28 cellular contexts compared by ENCODE assay signal in genomic region chr7:117818241-117818640, GRCh38. TPM values are rescaled to one million over a fixed set of nuclear protein-coding genes. Genes with fewer than 3 reads are reported as not detected.
A peak's percentile ranks its signal among the peaks of the same experiment; 100 is the strongest.
DNase-seq lines count a peak whose midpoint lies in the region; ATAC-seq and TF ChIP-seq lines count a peak whose summit lies in the region.
"Had no signal": no experiment of that assay in that cellular context is flagged by ENCODE, and none has a peak within 500 bp of the region (broad histone marks: within the 10 kb centered on the region; RNA-seq: fewer than 3 reads in every experiment).

No MANE protein-coding gene starts in this region.

- ATAC-seq in stimulated activated naive B cell treated with anti-CD40 and anti-IgM and Interleukin-4, amounts not matched to agents 10 μg/mL and 1 μg/mL and 100 μg/mL, for 72 hours (replicated peaks): no peak
- ATAC-seq: activated CD8-positive, alpha-beta T cell treated with anti-CD3 and anti-CD28 coated beads for 36 hours; naive thymus-derived CD8-positive, alpha-beta T cell; stimulated activated effector memory CD8-positive, alpha-beta T cell treated with anti-CD3 and anti-CD28 coated beads, Interleukin-12 subunit alpha, Interleukin-12 subunit beta, amount 100 ng/mL, for 72 hours; T-helper 17 cell had no signal

- peak overlapping the region; percentile 3 for H3K27ac Mint-ChIP-seq in dendritic cell treated with granulocyte-macrophage colony-stimulating factor and Interleukin-4, amounts not matched to agents 40 ng/mL and 50 ng/mL, for 4 days
- H3K27ac Mint-ChIP-seq in nephron (peak overlapping the region in 2 of 3 experiments; percentile 42 to 46), immature natural killer cell (no peak overlapping the region)
- no peak overlapping the region for H3K27ac Mint-ChIP-seq in stimulated activated naive B cell treated with anti-CD40 and anti-IgM and Interleukin-4, amounts not matched to agents 10 μg/mL and 1 μg/mL and 100 μg/mL, for 72 hours
- H3K27ac Mint-ChIP-seq: activated CD8-positive, alpha-beta T cell treated with anti-CD3 and anti-CD28 coated beads for 36 hours; activated naive CD4-positive, alpha-beta T cell treated with anti-CD3 and anti-CD28 coated beads, Interleukin-2, amount 50 U/mL, for 24 hours; activated T-helper 1 cell treated with anti-CD3 and anti-CD28 coated beads, Interleukin-12 subunit alpha, Interleukin-12 subunit beta, Interleukin-2, Interleukin-4 antibody, amounts not matched to agents 30 ng/mL and 10 ng/mL and 1 ng/mL, durations not matched to agents 14 hours and 24 hours and 36 hours; CD8-positive, alpha-beta memory T cell; naive thymus-derived CD8-positive, alpha-beta T cell; stimulated activated effector memory CD8-positive, alpha-beta T cell treated with anti-CD3 and anti-CD28 coated beads, Interleukin-12 subunit alpha, Interleukin-12 subunit beta, amount 100 ng/mL, for 72 hours; T-helper 17 cell; type B pancreatic cell had no signal

- DNase-seq in HK-2 (ENCODE audit: unreplicated experiment) (peak; percentile 25), NCI-H226 (peak; percentile 43), T-helper 9 cell (no peak), immature natural killer cell (no peak), NCI-H1092 (lab: John Stamatoyannopoulos, UW) (no peak)
- DNase-seq in stimulated activated naive B cell treated with anti-CD40 and anti-IgM and Interleukin-4, amounts not matched to agents 10 μg/mL and 1 μg/mL and 100 μg/mL, for 72 hours: no peak
- DNase-seq: activated CD4-positive, alpha-beta T cell treated with anti-CD3 and anti-CD28 coated beads for 1 hour; activated CD8-positive, alpha-beta memory T cell treated with anti-CD3 and anti-CD28 coated beads, Interleukin-2, amount 50 U/mL, for 48 hours; activated CD8-positive, alpha-beta T cell treated with anti-CD3 and anti-CD28 coated beads for 36 hours; CD8-positive, alpha-beta memory T cell; colonic mucosa; effector CD8-positive, alpha-beta T cell; erythroblast; glutamatergic neuron; islet precursor cell; Karpas-422; midbrain; naive thymus-derived CD8-positive, alpha-beta T cell; NCI-H187; NCI-H524 treated with DMSO at 0.1 percent for 48 hours; SHP77; T-helper 17 cell had no signal

- H3K4me3 Mint-ChIP-seq in dendritic cell treated with granulocyte-macrophage colony-stimulating factor and Interleukin-4, amounts not matched to agents 40 ng/mL and 50 ng/mL, for 4 days: no peak overlapping the region
- H3K4me3 Mint-ChIP-seq in nephron (no peak overlapping the region), immature natural killer cell (no peak overlapping the region)
- no peak overlapping the region for H3K4me3 Mint-ChIP-seq in stimulated activated naive B cell treated with anti-CD40 and anti-IgM and Interleukin-4, amounts not matched to agents 10 μg/mL and 1 μg/mL and 100 μg/mL, for 72 hours
- H3K4me3 Mint-ChIP-seq: activated CD8-positive, alpha-beta T cell treated with anti-CD3 and anti-CD28 coated beads for 36 hours; activated naive CD4-positive, alpha-beta T cell treated with anti-CD3 and anti-CD28 coated beads, Interleukin-2, amount 50 U/mL, for 24 hours; activated T-helper 1 cell treated with anti-CD3 and anti-CD28 coated beads, Interleukin-12 subunit alpha, Interleukin-12 subunit beta, Interleukin-2, Interleukin-4 antibody, amounts not matched to agents 30 ng/mL and 10 ng/mL and 1 ng/mL, durations not matched to agents 14 hours and 24 hours and 36 hours; CD8-positive, alpha-beta memory T cell; naive thymus-derived CD8-positive, alpha-beta T cell; stimulated activated effector memory CD8-positive, alpha-beta T cell treated with anti-CD3 and anti-CD28 coated beads, Interleukin-12 subunit alpha, Interleukin-12 subunit beta, amount 100 ng/mL, for 72 hours; T-helper 17 cell; type B pancreatic cell had no signal

- TF ChIP-seq CTCF in nephron (IDR thresholded peaks at IDR 0.05; ENCODE audit: unreplicated experiment in 3 of 3): no peak

- H3K27me3 Mint-ChIP-seq in dendritic cell treated with granulocyte-macrophage colony-stimulating factor and Interleukin-4, amounts not matched to agents 40 ng/mL and 50 ng/mL, for 4 days: no peaks in the 10 kb centered on the region
- H3K27me3 Mint-ChIP-seq in nephron (ENCODE audit: low read depth) (no peaks in the 10 kb centered on the region), immature natural killer cell (ENCODE audit: low read depth in 3 of 3) (peaks cover 0 to 2% (median 0%) of the 10 kb centered on the region in 3 donors)
- no peaks in the 10 kb centered on the region for H3K27me3 Mint-ChIP-seq in stimulated activated naive B cell treated with anti-CD40 and anti-IgM and Interleukin-4, amounts not matched to agents 10 μg/mL and 1 μg/mL and 100 μg/mL, for 72 hours
- H3K27me3 Mint-ChIP-seq: activated CD8-positive, alpha-beta T cell treated with anti-CD3 and anti-CD28 coated beads for 36 hours; activated naive CD4-positive, alpha-beta T cell treated with anti-CD3 and anti-CD28 coated beads, Interleukin-2, amount 50 U/mL, for 24 hours; T-helper 17 cell; type B pancreatic cell had no signal

- intact Hi-C loops in dendritic cell treated with granulocyte-macrophage colony-stimulating factor and Interleukin-4, amounts not matched to agents 40 ng/mL and 50 ng/mL, for 4 days (cut with micrococcal nuclease): no loop called here

- H3K36me3 Mint-ChIP-seq in dendritic cell treated with granulocyte-macrophage colony-stimulating factor and Interleukin-4, amounts not matched to agents 40 ng/mL and 50 ng/mL, for 4 days (ENCODE audit: low read depth): peaks cover 25% of the 10 kb centered on the region
- H3K36me3 Mint-ChIP-seq in nephron (ENCODE audit: low read depth) (no peaks in the 10 kb centered on the region), immature natural killer cell (peaks cover 0 to 3% (median 0%) of the 10 kb centered on the region in 3 donors)
- H3K36me3 Mint-ChIP-seq in stimulated activated naive B cell treated with anti-CD40 and anti-IgM and Interleukin-4, amounts not matched to agents 10 μg/mL and 1 μg/mL and 100 μg/mL, for 72 hours: no peaks in the 10 kb centered on the region
- H3K36me3 Mint-ChIP-seq: activated naive CD4-positive, alpha-beta T cell treated with anti-CD3 and anti-CD28 coated beads, Interleukin-2, amount 50 U/mL, for 24 hours; CD8-positive, alpha-beta memory T cell; naive thymus-derived CD8-positive, alpha-beta T cell; stimulated activated effector memory CD8-positive, alpha-beta T cell treated with anti-CD3 and anti-CD28 coated beads, Interleukin-12 subunit alpha, Interleukin-12 subunit beta, amount 100 ng/mL, for 72 hours had no signal

- peaks cover 26% of the 10 kb centered on the region for H3K4me1 Mint-ChIP-seq in dendritic cell treated with granulocyte-macrophage colony-stimulating factor and Interleukin-4, amounts not matched to agents 40 ng/mL and 50 ng/mL, for 4 days (ENCODE audit: low read depth)
- peaks cover 11% of the 10 kb centered on the region for H3K4me1 Mint-ChIP-seq in nephron
- H3K4me1 Mint-ChIP-seq in immature natural killer cell: no peaks in the 10 kb centered on the region
- no peaks in the 10 kb centered on the region for H3K4me1 Mint-ChIP-seq in stimulated activated naive B cell treated with anti-CD40 and anti-IgM and Interleukin-4, amounts not matched to agents 10 μg/mL and 1 μg/mL and 100 μg/mL, for 72 hours
- H3K4me1 Mint-ChIP-seq: activated naive CD4-positive, alpha-beta T cell treated with anti-CD3 and anti-CD28 coated beads, Interleukin-2, amount 50 U/mL, for 24 hours; CD8-positive, alpha-beta memory T cell; naive thymus-derived CD8-positive, alpha-beta T cell; stimulated activated effector memory CD8-positive, alpha-beta T cell treated with anti-CD3 and anti-CD28 coated beads, Interleukin-12 subunit alpha, Interleukin-12 subunit beta, amount 100 ng/mL, for 72 hours; T-helper 17 cell had no signal

- H3K9me3 Mint-ChIP-seq in dendritic cell treated with granulocyte-macrophage colony-stimulating factor and Interleukin-4, amounts not matched to agents 40 ng/mL and 50 ng/mL, for 4 days: no peaks in the 10 kb centered on the region
- H3K9me3 Mint-ChIP-seq in nephron (no peaks in the 10 kb centered on the region), immature natural killer cell (peaks cover 0 to 11% (median 1%) of the 10 kb centered on the region in 6 donors)
- H3K9me3 Mint-ChIP-seq in stimulated activated naive B cell treated with anti-CD40 and anti-IgM and Interleukin-4, amounts not matched to agents 10 μg/mL and 1 μg/mL and 100 μg/mL, for 72 hours: no peaks in the 10 kb centered on the region
- H3K9me3 Mint-ChIP-seq: activated CD8-positive, alpha-beta T cell treated with anti-CD3 and anti-CD28 coated beads for 36 hours; activated naive CD4-positive, alpha-beta T cell treated with anti-CD3 and anti-CD28 coated beads, Interleukin-2, amount 50 U/mL, for 24 hours; activated T-helper 1 cell treated with anti-CD3 and anti-CD28 coated beads, Interleukin-12 subunit alpha, Interleukin-12 subunit beta, Interleukin-2, Interleukin-4 antibody, amounts not matched to agents 30 ng/mL and 10 ng/mL and 1 ng/mL, durations not matched to agents 14 hours and 24 hours and 36 hours; CD8-positive, alpha-beta memory T cell; stimulated activated effector memory CD8-positive, alpha-beta T cell treated with anti-CD3 and anti-CD28 coated beads, Interleukin-12 subunit alpha, Interleukin-12 subunit beta, amount 100 ng/mL, for 72 hours had no signal

RNA-seq across cellular contexts. Expression of gene CTTNBP2, which starts 55.0 kb away (rescaled TPM):
- not detected for polyA plus RNA-seq in immature natural killer cell
- polyA plus RNA-seq: CD8-positive, alpha-beta memory T cell; naive thymus-derived CD8-positive, alpha-beta T cell had no signal

Comparison
In these comparisons a context has a peak if more than half of its experiments do, and no peak if none do; other contexts are left out.
1. DNase-seq: peak in HK-2 (single experiment) and NCI-H226 (single experiment); none in T-helper 9 cell (single experiment), immature natural killer cell (0 of 3), stimulated activated naive B cell treated with anti-CD40 and anti-IgM and Interleukin-4, amounts not matched to agents 10 μg/mL and 1 μg/mL and 100 μg/mL, for 72 hours (single experiment) and NCI-H1092 (single experiment).
2. H3K27ac Mint-ChIP-seq: peak in dendritic cell treated with granulocyte-macrophage colony-stimulating factor and Interleukin-4, amounts not matched to agents 40 ng/mL and 50 ng/mL, for 4 days (single experiment) and nephron (2 of 3); none in immature natural killer cell (0 of 6) and stimulated activated naive B cell treated with anti-CD40 and anti-IgM and Interleukin-4, amounts not matched to agents 10 μg/mL and 1 μg/mL and 100 μg/mL, for 72 hours (single experiment).